Comparison of ENCODE assay signal across 21 cellular contexts in the genomic region with DNA sequence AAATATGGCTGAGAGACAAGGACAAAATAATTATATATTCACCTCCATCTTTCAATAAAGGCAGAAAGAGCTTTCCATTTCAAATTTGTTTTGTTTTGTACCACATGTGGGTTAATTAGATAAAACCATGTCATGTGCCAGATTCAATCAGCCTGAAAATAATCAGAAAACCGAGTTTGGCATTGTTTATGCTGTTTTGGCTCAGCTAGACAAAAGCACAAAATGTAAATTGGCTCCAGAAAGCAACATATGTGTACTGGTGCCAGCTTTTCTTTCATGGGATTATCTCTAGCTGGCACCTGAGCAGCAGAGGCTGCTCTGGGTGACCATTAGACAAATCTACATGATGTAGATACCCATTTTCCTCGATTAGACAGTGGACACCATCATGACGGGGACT.
"Had no signal": no experiment of that assay in that cellular context is flagged by ENCODE, and none has a peak within 500 bp of the region (broad histone marks: within the 10 kb centered on the region; RNA-seq: fewer than 3 reads in every experiment).

No MANE protein-coding gene starts in this region.

- H3K4me2 ChIP-seq: hepatocyte had no signal

- DNase-seq: activated CD4-positive, alpha-beta memory T cell treated with anti-CD3 and anti-CD28 coated beads, Interleukin-2, amount 10 ng/mL, durations not matched to agents 7 days and 5 days; activated CD4-positive, alpha-beta T cell treated with anti-CD3 and anti-CD28 coated beads, Interleukin-2, amount 10 ng/mL, durations not matched to agents 24 days and 14 days; activated effector memory CD4-positive, alpha-beta T cell treated with Interleukin-2 at 50 U/mL for 16 hours; activated naive CD4-positive, alpha-beta T cell treated with anti-CD3 and anti-CD28 coated beads, Interleukin-2, amount 10 ng/mL, durations not matched to agents 7 days and 5 days; activated T-cell treated with anti-CD3 and anti-CD28 coated beads, Interleukin-2, amount 50 U/mL, for 72 hours; dermis blood vessel endothelial cell; effector CD8-positive, alpha-beta T cell; erythroblast; foreskin melanocyte; immature natural killer cell; midbrain; natural killer cell; stimulated activated CD4-positive, alpha-beta T cell treated with anti-CD3 and anti-CD28 coated beads, Interleukin-4, amount 100 ng/mL, for 24 hours; stimulated activated naive CD8-positive, alpha-beta T cell treated with anti-CD3 and anti-CD28 coated beads, Interleukin-15, Interleukin-2, amounts not matched to agents 100 U/mL and 50 U/mL, for 24 hours; substantia nigra; tibial artery had no signal

- H3K27ac ChIP-seq: hepatocyte, tibial artery, VCaP had no signal

- H3K36me3 ChIP-seq: tibial artery had no signal

- H3K27me3 ChIP-seq: hepatocyte, tibial artery had no signal

- ATAC-seq: activated CD4-positive, CD25-positive, alpha-beta regulatory T cell treated with anti-CD3 and anti-CD28 coated beads, Interleukin-2, amount 50 U/mL, for 24 hours; activated T-cell treated with anti-CD3 and anti-CD28 coated beads, Interleukin-2, amount 50 U/mL, for 72 hours; left lobe of liver; natural killer cell; stimulated activated naive CD8-positive, alpha-beta T cell treated with anti-CD3 and anti-CD28 coated beads, Interleukin-15, Interleukin-2, amounts not matched to agents 100 U/mL and 50 U/mL, for 24 hours had no signal

- H2AFZ ChIP-seq: hepatocyte had no signal

- H3K4me3 ChIP-seq: hepatocyte, lung, tibial artery had no signal

- H3K4me1 ChIP-seq: tibial artery had no signal

- H3K79me2 ChIP-seq: hepatocyte had no signal

- H3K9me3 ChIP-seq: tibial artery had no signal
